In genomic region chr9:95875305-95876137, GRCh38 we compare ENCODE assay signal across 8 cellular contexts. TPM values are rescaled to one million over a fixed set of nuclear protein-coding genes. Genes with fewer than 3 reads are reported as not detected.
DNase-seq lines count a peak whose midpoint lies in the region; ATAC-seq and TF ChIP-seq lines count a peak whose summit lies in the region.

ERCC6L2 (plus strand) TSS chr9:95875691; CDS start chr9:95876039, 348 bp downstream.

- in situ Hi-C loops in G401 (cut with HindIII; ENCODE audit: low sequenced_read_pairs) = no loop called here

- H3T11ph ChIP-seq in H9 (ENCODE audit: low read length) = peak within 1 kb of the TSS; percentile 82

- H4K8ac ChIP-seq in H9 (replicated peaks; ENCODE audit: insufficient read length, low read depth, low read length) = no peak within 1 kb of the TSS

- peak within 1 kb of the TSS; percentile 92 for H3K4me2 ChIP-seq in H9 (ENCODE audit: insufficient read depth, insufficient read length, low read length)

- H2BK120ac ChIP-seq in H9 (ENCODE audit: low read depth, low read length, poor library complexity, severe bottlenecking) = peak within 1 kb of the TSS; percentile 96

- H3K27me3 ChIP-seq in H9 (ENCODE audit: insufficient read depth, low read length) = no peaks in the 10 kb centered on the region

- no peak within 1 kb of the TSS for H2BK20ac ChIP-seq in H9 (ENCODE audit: low read depth, low read length, poor library complexity, severe bottlenecking)

- peaks cover 3% of the 10 kb centered on the region; the same call in 1 of the 2 replicates for H3K4me1 ChIP-seq in H9 (ENCODE audit: insufficient read depth, low read length)

- peak within 1 kb of the TSS; percentile 10 for H2AFZ ChIP-seq in H9 (ENCODE audit: low read length)

- no peak within 1 kb of the TSS; the same call in 1 of the 2 replicates for H3K4ac ChIP-seq in H9 (ENCODE audit: low read depth, low read length)

- H3K27ac Mint-ChIP-seq in H9 (peak within 1 kb of the TSS in 2 of 3 experiments; percentile 99 to 100; a peak in 6 of 7 replicates), nephron progenitor cell (no peak within 1 kb of the TSS)
- no peak within 1 kb of the TSS for H3K27ac Mint-ChIP-seq in activated T-helper 1 cell treated with anti-CD3 and anti-CD28 coated beads, Interleukin-12 subunit alpha, Interleukin-12 subunit beta, Interleukin-2, Interleukin-4 antibody, amounts not matched to agents 30 ng/mL and 10 ng/mL and 1 ng/mL, durations not matched to agents 14 hours and 24 hours and 36 hours

- H3K4me1 Mint-ChIP-seq in H9 (peaks cover 9 to 12% of the 10 kb centered on the region in 2 experiments), nephron progenitor cell (peaks cover 23% of the 10 kb centered on the region)
- peaks cover 33% of the 10 kb centered on the region for H3K4me1 Mint-ChIP-seq in activated T-helper 1 cell treated with anti-CD3 and anti-CD28 coated beads, Interleukin-12 subunit alpha, Interleukin-12 subunit beta, Interleukin-2, Interleukin-4 antibody, amounts not matched to agents 30 ng/mL and 10 ng/mL and 1 ng/mL, durations not matched to agents 14 hours and 24 hours and 36 hours (ENCODE audit: low read depth)

- CTCF ChIA-PET in RWPE1 (lab: Yijun Ruan, JAX) = interaction anchor here (0.6 to 1.3 kb wide), 3 partner anchors 22 to 342 kb away, joined by 3 read pairs; no protein-coding TSS in a partner anchor

- H4K20me1 ChIP-seq in H9 (ENCODE audit: control insufficient read depth, insufficient read depth, insufficient read length) = no peaks in the 10 kb centered on the region

- H4K5ac ChIP-seq in H9 (ENCODE audit: insufficient read length, low read depth, low read length) = peak within 1 kb of the TSS; percentile 94

- H3K79me2 ChIP-seq in H9 (ENCODE audit: insufficient read depth, low read length) = peaks cover 5% of the 10 kb centered on the region; the same call in 1 of the 2 replicates

- intact Hi-C loops in activated T-helper 1 cell treated with anti-CD3 and anti-CD28 coated beads, Interleukin-12 subunit alpha, Interleukin-12 subunit beta, Interleukin-2, Interleukin-4 antibody, amounts not matched to agents 30 ng/mL and 10 ng/mL and 1 ng/mL, durations not matched to agents 14 hours and 24 hours and 36 hours (cut with micrococcal nuclease) = loop anchor here (1.0 to 10.0 kb wide), 12 partner anchors 21 to 1149 kb away; partner anchors contain the start of genes AOPEP and FANCC

- DNase-seq in G401 (ENCODE audit: low spot score) (peak; percentile 98), H9 (peak; percentile 98), LoVo (ENCODE audit: low spot score) (peak; percentile 98), RWPE1 (ENCODE audit: low spot score) (peak; percentile 98), fibroblast of gingiva (ENCODE audit: low read depth) (peak; percentile 98), nephron progenitor cell (peak; percentile 93)
- peak; percentile 92 for DNase-seq in activated T-helper 1 cell treated with anti-CD3 and anti-CD28 coated beads, Interleukin-12 subunit alpha, Interleukin-12 subunit beta, Interleukin-2, Interleukin-4 antibody, amounts not matched to agents 30 ng/mL and 10 ng/mL and 1 ng/mL, durations not matched to agents 14 hours and 24 hours and 36 hours (ENCODE audit: low spot score)
- peak; percentile 95 for DNase-seq in stimulated activated naive CD8-positive, alpha-beta T cell treated with anti-CD3 and anti-CD28 coated beads, Interleukin-15, Interleukin-2, amounts not matched to agents 100 U/mL and 50 U/mL, for 24 hours

- 0 out of 3 replicates have a peak, but pooled peaks have one; percentile 12 for TF ChIP-seq CTCF in H9 (conservative IDR thresholded peaks at IDR 0.05)
- no peak for TF ChIP-seq CTCF in RWPE1 (conservative IDR thresholded peaks at IDR 0.05; ENCODE audit: low read depth)
- no peak for TF ChIP-seq CTCF in nephron progenitor cell (IDR thresholded peaks at IDR 0.05)

- peak within 1 kb of the TSS; percentile 84 for H3K27ac ChIP-seq in H9 (ENCODE audit: insufficient read length, low read depth, low read length)
- peak within 1 kb of the TSS; percentile 99 for H3K27ac ChIP-seq in RWPE1

- no peaks in the 10 kb centered on the region for H3K9me3 ChIP-seq in H9 (ENCODE audit: control insufficient read depth, low read depth, low read length)

- peak within 1 kb of the TSS; percentile 42 for H3K56ac ChIP-seq in H9 (ENCODE audit: insufficient read length, low read depth, low read length)

- peak within 1 kb of the TSS; percentile 100 for H3K14ac ChIP-seq in H9 (ENCODE audit: insufficient read depth, low read length)

- POLR2A ChIA-PET in RWPE1 (lab: Yijun Ruan, JAX; ENCODE audit: low non-redundant PET) = interaction anchor here (0.5 to 1.1 kb wide), 4 partner anchors 9 to 1404 kb away, joined by 3 to 4 read pairs (median 3); no protein-coding TSS in a partner anchor

- H3K27me3 Mint-ChIP-seq in H9 (ENCODE audit: low read depth) (no peaks in the 10 kb centered on the region), nephron progenitor cell (ENCODE audit: low read depth, poor library complexity) (no peaks in the 10 kb centered on the region)
- H3K27me3 Mint-ChIP-seq in activated T-helper 1 cell treated with anti-CD3 and anti-CD28 coated beads, Interleukin-12 subunit alpha, Interleukin-12 subunit beta, Interleukin-2, Interleukin-4 antibody, amounts not matched to agents 30 ng/mL and 10 ng/mL and 1 ng/mL, durations not matched to agents 14 hours and 24 hours and 36 hours (ENCODE audit: insufficient read depth) = no peaks in the 10 kb centered on the region

- peaks cover 6% of the 10 kb centered on the region for H3K23me2 ChIP-seq in H9 (ENCODE audit: insufficient read length, low read depth, low read length, poor library complexity, severe bottlenecking)

- no peak within 1 kb of the TSS for H3K4me3 Mint-ChIP-seq in H9
- H3K4me3 Mint-ChIP-seq in activated T-helper 1 cell treated with anti-CD3 and anti-CD28 coated beads, Interleukin-12 subunit alpha, Interleukin-12 subunit beta, Interleukin-2, Interleukin-4 antibody, amounts not matched to agents 30 ng/mL and 10 ng/mL and 1 ng/mL, durations not matched to agents 14 hours and 24 hours and 36 hours = no peak within 1 kb of the TSS
- no peak within 1 kb of the TSS for H3K4me3 Mint-ChIP-seq in nephron progenitor cell

- H3K9me3 Mint-ChIP-seq in H9 = no peaks in the 10 kb centered on the region
- H3K9me3 Mint-ChIP-seq in activated T-helper 1 cell treated with anti-CD3 and anti-CD28 coated beads, Interleukin-12 subunit alpha, Interleukin-12 subunit beta, Interleukin-2, Interleukin-4 antibody, amounts not matched to agents 30 ng/mL and 10 ng/mL and 1 ng/mL, durations not matched to agents 14 hours and 24 hours and 36 hours = peaks cover 1% of the 10 kb centered on the region
- peaks cover 22% of the 10 kb centered on the region for H3K9me3 Mint-ChIP-seq in nephron progenitor cell

- no CpG with 5 or more reads among the region's 74 CpGs for WGBS in H9 (ENCODE audit: extremely low coverage, insufficient read length, low lambda C conversion rate)

- H3K9ac ChIP-seq in H9 (ENCODE audit: extremely low read depth, insufficient read length, low read length) = peak within 1 kb of the TSS; percentile 97

- H3K36me3 Mint-ChIP-seq in H9 (ENCODE audit: insufficient read depth in 1 of 3, low read depth in 3 of 3) (peaks cover 3 to 9% (median 9%) of the 10 kb centered on the region in 3 experiments; a peak in 5 of 7 replicates), nephron progenitor cell (ENCODE audit: low read depth) (peaks cover 41% of the 10 kb centered on the region)
- peaks cover 49% of the 10 kb centered on the region for H3K36me3 Mint-ChIP-seq in activated T-helper 1 cell treated with anti-CD3 and anti-CD28 coated beads, Interleukin-12 subunit alpha, Interleukin-12 subunit beta, Interleukin-2, Interleukin-4 antibody, amounts not matched to agents 30 ng/mL and 10 ng/mL and 1 ng/mL, durations not matched to agents 14 hours and 24 hours and 36 hours (ENCODE audit: low read depth)

- H2BK5ac ChIP-seq in H9 (ENCODE audit: insufficient read length, low read length) = peak within 1 kb of the TSS; percentile 87

- peaks cover 6% of the 10 kb centered on the region for H3K79me1 ChIP-seq in H9 (ENCODE audit: insufficient read depth, low read depth, low read length, poor library complexity, severe bottlenecking)

- no peak within 1 kb of the TSS for H2BK15ac ChIP-seq in H9 (ENCODE audit: low read depth, low read length)

- H3K23ac ChIP-seq in H9 (ENCODE audit: insufficient read length, low read depth, low read length) = no peak within 1 kb of the TSS

- peak; percentile 92 for ATAC-seq in stimulated activated naive CD8-positive, alpha-beta T cell treated with anti-CD3 and anti-CD28 coated beads, Interleukin-15, Interleukin-2, amounts not matched to agents 100 U/mL and 50 U/mL, for 24 hours

- no peak within 1 kb of the TSS for H2AK5ac ChIP-seq in H9 (ENCODE audit: insufficient read length, low read length)

- peak within 1 kb of the TSS; percentile 100 for H3K18ac ChIP-seq in H9 (ENCODE audit: insufficient read length, low read depth, low read length)

- peak within 1 kb of the TSS; percentile 98 for H2BK12ac ChIP-seq in H9 (ENCODE audit: insufficient read length, low read depth, low read length)

- H4K91ac ChIP-seq in H9 (ENCODE audit: insufficient read length, low read depth, low read length) = no peak within 1 kb of the TSS

RNA-seq across cellular contexts. Expression of gene ERCC6L2, which starts in this region (rescaled TPM):
- 26.6 and 62.7 TPM in 2 replicates for total RNA-seq in G401 (2014; rRNA removed; shearing (Covaris generic))
- total RNA-seq in H9 (2021) = 47.3 and 57.7 TPM in 2 replicates
- total RNA-seq in activated T-helper 1 cell treated with anti-CD3 and anti-CD28 coated beads, Interleukin-12 subunit alpha, Interleukin-12 subunit beta, Interleukin-2, Interleukin-4 antibody, amounts not matched to agents 30 ng/mL and 10 ng/mL and 1 ng/mL, durations not matched to agents 14 hours and 24 hours and 36 hours = 31.2 and 33.7 TPM in 2 replicates

Comparison
In these comparisons a context has a peak if more than half of its experiments do, and no peak if none do; other contexts are left out.
1. Peak in every context shown above with its lines: DNase-seq, ATAC-seq and H3K27ac ChIP-seq.
2. H3K27ac Mint-ChIP-seq: peak in H9 (2 of 3); none in activated T-helper 1 cell treated with anti-CD3 and anti-CD28 coated beads, Interleukin-12 subunit alpha, Interleukin-12 subunit beta, Interleukin-2, Interleukin-4 antibody, amounts not matched to agents 30 ng/mL and 10 ng/mL and 1 ng/mL, durations not matched to agents 14 hours and 24 hours and 36 hours (single experiment) and nephron progenitor cell (single experiment).